ENCODE assay signal across 9 cellular contexts in the genomic region with DNA sequence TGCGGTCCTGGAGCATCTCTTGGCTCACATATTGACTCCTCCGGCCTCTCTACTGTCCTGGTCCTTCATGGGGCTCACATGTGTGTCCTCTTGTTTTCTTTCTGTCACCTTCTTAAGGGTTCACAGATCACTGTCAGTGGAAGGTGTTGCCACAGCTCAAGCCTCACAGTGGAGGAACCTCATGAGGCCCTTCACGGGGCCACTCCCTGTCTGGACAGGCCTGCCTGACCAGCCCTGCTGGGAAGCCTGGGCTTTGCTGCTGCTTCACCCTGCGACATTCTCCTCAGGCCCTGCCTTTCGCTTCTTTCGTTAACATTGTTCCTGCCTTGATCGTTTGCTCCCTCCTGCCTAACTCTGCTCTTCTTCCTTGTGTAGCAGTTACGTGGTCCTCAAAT. TPM values are rescaled to one million over a fixed set of nuclear protein-coding genes. Genes with fewer than 3 reads are reported as not detected.
DNase-seq lines count a peak whose midpoint lies in the region; ATAC-seq and TF ChIP-seq lines count a peak whose summit lies in the region.
"Had no signal": no experiment of that assay in that cellular context is flagged by ENCODE, and none has a peak within 500 bp of the region (broad histone marks: within the 10 kb centered on the region; RNA-seq: fewer than 3 reads in every experiment).

No MANE protein-coding gene starts in this region.

- no peaks in the 10 kb centered on the region; the same call in none of the 2 replicates for H3K27me3 Mint-ChIP-seq in HFFc6 (ENCODE audit: insufficient read depth)
- no peaks in the 10 kb centered on the region for H3K27me3 Mint-ChIP-seq in activated CD8-positive, alpha-beta T cell treated with anti-CD3 and anti-CD28 coated beads, Interleukin-2, amount 10 ng/mL, durations not matched to agents 7 days and 5 days (ENCODE audit: low read depth)
- H3K27me3 Mint-ChIP-seq in stimulated activated memory B cell treated with anti-CD40 and anti-IgM and Interleukin-4, amounts not matched to agents 10 μg/mL and 1 μg/mL and 100 μg/mL, for 72 hours: no peaks in the 10 kb centered on the region

- no peaks in the 10 kb centered on the region for H3K9me3 ChIP-seq in right cardiac atrium (ENCODE audit: control insufficient read depth, low read length)

- intact Hi-C loops in right cardiac atrium (cut with DNase I): no loop called here

- TF ChIP-seq CTCF in HFFc6 (IDR thresholded peaks at IDR 0.05) (no peak), GM13976 (IDR thresholded peaks at IDR 0.05; ENCODE audit: borderline replicate concordance, control extremely low read depth, extremely low read depth, insufficient read depth, missing control alignments) (no peak)

- no peaks in the 10 kb centered on the region for H3K9me3 Mint-ChIP-seq in HFFc6
- no peaks in the 10 kb centered on the region for H3K9me3 Mint-ChIP-seq in activated CD8-positive, alpha-beta T cell treated with anti-CD3 and anti-CD28 coated beads, Interleukin-2, amount 10 ng/mL, durations not matched to agents 7 days and 5 days (ENCODE audit: insufficient read depth)
- H3K9me3 Mint-ChIP-seq in stimulated activated memory B cell treated with anti-CD40 and anti-IgM and Interleukin-4, amounts not matched to agents 10 μg/mL and 1 μg/mL and 100 μg/mL, for 72 hours: no peaks in the 10 kb centered on the region

- H3K27me3 ChIP-seq in right cardiac atrium (ENCODE audit: control insufficient read depth, insufficient read depth): no peaks in the 10 kb centered on the region

- in situ Hi-C loops in GM13976 (cut with MboI; ENCODE audit: low sequenced_read_pairs, unreplicated experiment): no loop called here

- H3K4me1 ChIP-seq in right cardiac atrium (ENCODE audit: control insufficient read depth, insufficient read depth, low read length): peaks cover 10% of the 10 kb centered on the region

- no peak overlapping the region for H3K4me3 ChIP-seq in right cardiac atrium (ENCODE audit: low read length)

- H3K27ac Mint-ChIP-seq in HFFc6: peak overlapping the region; percentile 74
- peak overlapping the region; percentile 92 for H3K27ac Mint-ChIP-seq in activated CD8-positive, alpha-beta T cell treated with anti-CD3 and anti-CD28 coated beads, Interleukin-2, amount 10 ng/mL, durations not matched to agents 7 days and 5 days
- H3K27ac Mint-ChIP-seq in stimulated activated memory B cell treated with anti-CD40 and anti-IgM and Interleukin-4, amounts not matched to agents 10 μg/mL and 1 μg/mL and 100 μg/mL, for 72 hours: peak overlapping the region; percentile 87

- POLR2A ChIA-PET in activated CD8-positive, alpha-beta T cell treated with anti-CD3 and anti-CD28 coated beads, Interleukin-2, amount 10 ng/mL, durations not matched to agents 7 days and 5 days (lab: Charles Lee): interaction anchor here (0.9 to 1.0 kb wide), 2 partner anchors 9 to 300 kb away, joined by 4 to 6 read pairs; no protein-coding TSS in a partner anchor

- H3K27ac ChIP-seq in right cardiac atrium (ENCODE audit: low read length): peak overlapping the region; percentile 75

- peak overlapping the region; percentile 85; the same call in 1 of the 2 replicates for H3K4me3 Mint-ChIP-seq in HFFc6
- H3K4me3 Mint-ChIP-seq in activated CD8-positive, alpha-beta T cell treated with anti-CD3 and anti-CD28 coated beads, Interleukin-2, amount 10 ng/mL, durations not matched to agents 7 days and 5 days: peak overlapping the region; percentile 68
- peak overlapping the region; percentile 75 for H3K4me3 Mint-ChIP-seq in stimulated activated memory B cell treated with anti-CD40 and anti-IgM and Interleukin-4, amounts not matched to agents 10 μg/mL and 1 μg/mL and 100 μg/mL, for 72 hours

- no peak for DNase-seq in HFFc6
- DNase-seq in activated CD8-positive, alpha-beta T cell treated with anti-CD3 and anti-CD28 coated beads, Interleukin-2, amount 10 ng/mL, durations not matched to agents 7 days and 5 days: no peak
- DNase-seq in right cardiac atrium: peak in 1 of 3 donors; percentile 48
- DNase-seq in GM13976 (ENCODE audit: low spot score): no peak
- DNase-seq in NCI-H187 treated with DMSO at 0.1 percent for 48 hours (lab: John Stamatoyannopoulos, UW): no peak
- no peak for DNase-seq in DMS114 treated with DMSO at 0.1 percent for 48 hours (lab: John Stamatoyannopoulos, UW; ENCODE audit: unreplicated experiment)
- DNase-seq: NCI-H2107 had no signal

- CTCF ChIA-PET in activated CD8-positive, alpha-beta T cell treated with anti-CD3 and anti-CD28 coated beads, Interleukin-2, amount 10 ng/mL, durations not matched to agents 7 days and 5 days (lab: Charles Lee): interaction anchor here (1.2 kb wide), 1 partner anchor 78 kb away, joined by 3 read pairs; no protein-coding TSS in a partner anchor

- peaks cover 22% of the 10 kb centered on the region for H3K4me1 Mint-ChIP-seq in HFFc6 (ENCODE audit: low read depth)
- H3K4me1 Mint-ChIP-seq in activated CD8-positive, alpha-beta T cell treated with anti-CD3 and anti-CD28 coated beads, Interleukin-2, amount 10 ng/mL, durations not matched to agents 7 days and 5 days (ENCODE audit: low read depth): peaks cover 38% of the 10 kb centered on the region
- H3K4me1 Mint-ChIP-seq in stimulated activated memory B cell treated with anti-CD40 and anti-IgM and Interleukin-4, amounts not matched to agents 10 μg/mL and 1 μg/mL and 100 μg/mL, for 72 hours: peaks cover 51% of the 10 kb centered on the region

- peak; percentile 25 for ATAC-seq in activated CD8-positive, alpha-beta T cell treated with anti-CD3 and anti-CD28 coated beads, Interleukin-2, amount 10 ng/mL, durations not matched to agents 7 days and 5 days
- ATAC-seq in right cardiac atrium (peak; percentile 23 to 26), HG03460 (IDR thresholded peaks at IDR 0.05; ENCODE audit: unreplicated experiment) (no peak)
- ATAC-seq in stimulated activated memory B cell treated with anti-CD40 and anti-IgM and Interleukin-4, amounts not matched to agents 10 μg/mL and 1 μg/mL and 100 μg/mL, for 72 hours: no peak

- H3K36me3 Mint-ChIP-seq in HFFc6 (ENCODE audit: low read depth): peaks cover 8% of the 10 kb centered on the region
- H3K36me3 Mint-ChIP-seq in activated CD8-positive, alpha-beta T cell treated with anti-CD3 and anti-CD28 coated beads, Interleukin-2, amount 10 ng/mL, durations not matched to agents 7 days and 5 days (ENCODE audit: low read depth): peaks cover 32% of the 10 kb centered on the region
- peaks cover 26% of the 10 kb centered on the region for H3K36me3 Mint-ChIP-seq in stimulated activated memory B cell treated with anti-CD40 and anti-IgM and Interleukin-4, amounts not matched to agents 10 μg/mL and 1 μg/mL and 100 μg/mL, for 72 hours

- WGBS in right cardiac atrium: 45% methylated on average over 8 of the region's 8 CpGs

RNA-seq across cellular contexts. Expression of gene WDR45B, which starts 56.0 kb away (rescaled TPM):
- total RNA-seq in HFFc6 (2021; fragmentation: NEBNext Ultra II Directional; extraction: Animal tissue kit (Norgen Biotek cat#: 25700)): 10 to 100 TPM; 60.6 to 73.5 (median 66.3) TPM
- total RNA-seq in activated CD8-positive, alpha-beta T cell treated with anti-CD3 and anti-CD28 coated beads, Interleukin-2, amount 10 ng/mL, durations not matched to agents 7 days and 5 days: 10 to 100 TPM; 38.2 to 40.2 TPM
- 10 to 100 TPM; 43.8 to 49.2 (median 45.8) TPM for total RNA-seq in right cardiac atrium
- polyA plus RNA-seq in right cardiac atrium: 37.0 TPM

Comparison
In these comparisons a context has a peak if more than half of its experiments do, and no peak if none do; other contexts are left out.
1. ATAC-seq: peak in activated CD8-positive, alpha-beta T cell treated with anti-CD3 and anti-CD28 coated beads, Interleukin-2, amount 10 ng/mL, durations not matched to agents 7 days and 5 days (single experiment) and right cardiac atrium (2 of 2); none in stimulated activated memory B cell treated with anti-CD40 and anti-IgM and Interleukin-4, amounts not matched to agents 10 μg/mL and 1 μg/mL and 100 μg/mL, for 72 hours (single experiment) and HG03460 (single experiment).
2. Peak in every context shown above with its lines, with median percentiles within 50 percentile points of each other: H3K27ac Mint-ChIP-seq and H3K4me3 Mint-ChIP-seq.